Comparison of ENCODE assay signal across 8 cellular contexts in genomic region chr15:71278989-71279756, GRCh38.
DNase-seq lines count a peak whose midpoint lies in the region; ATAC-seq, FAIRE-seq and TF ChIP-seq lines count a peak whose summit lies in the region.

No MANE protein-coding gene starts in this region.

- no peak overlapping the region for H3K4me3 Mint-ChIP-seq in stimulated activated naive B cell treated with anti-CD40 and anti-IgM and Interleukin-4, amounts not matched to agents 10 μg/mL and 1 μg/mL and 100 μg/mL, for 72 hours

- no peaks in the 10 kb centered on the region for H3K4me1 Mint-ChIP-seq in stimulated activated naive B cell treated with anti-CD40 and anti-IgM and Interleukin-4, amounts not matched to agents 10 μg/mL and 1 μg/mL and 100 μg/mL, for 72 hours

- TF ChIP-seq POLR2A in A549 (IDR thresholded peaks at IDR 0.05; ENCODE audit: low read length) = no peak

- peaks cover 0 to 5% of the 10 kb centered on the region in 2 donors for H3K27me3 Mint-ChIP-seq in stimulated activated naive B cell treated with anti-CD40 and anti-IgM and Interleukin-4, amounts not matched to agents 10 μg/mL and 1 μg/mL and 100 μg/mL, for 72 hours

- peak overlapping the region; percentile 65 for H3K4me2 ChIP-seq in A549

- peak; percentile 81 to 85 for ATAC-seq in A549
- no peak for ATAC-seq in HG03135 (IDR thresholded peaks at IDR 0.05; ENCODE audit: unreplicated experiment)
- no peak for ATAC-seq in stimulated activated naive B cell treated with anti-CD40 and anti-IgM and Interleukin-4, amounts not matched to agents 10 μg/mL and 1 μg/mL and 100 μg/mL, for 72 hours (replicated peaks)

- peak; percentile 22 to 76; a peak in 4 of 5 replicates for TF ChIP-seq RAD21 in A549 (conservative IDR thresholded peaks at IDR 0.05 in 1 of 2, IDR thresholded peaks at IDR 0.05 in 1 of 2)

- peaks cover 0 to 1% of the 10 kb centered on the region in 2 donors for H3K9me3 Mint-ChIP-seq in stimulated activated naive B cell treated with anti-CD40 and anti-IgM and Interleukin-4, amounts not matched to agents 10 μg/mL and 1 μg/mL and 100 μg/mL, for 72 hours

- CTCF ChIA-PET in A549 (lab: Yijun Ruan, JAX) = interaction anchor here (0.7 to 1.9 kb wide), 8 partner anchors 9 to 522 kb away, joined by 3 to 9 read pairs (median 3); partner anchors contain the start of gene THSD4

- H3K4me1 ChIP-seq in A549 = peaks cover 81% of the 10 kb centered on the region

- no peaks in the 10 kb centered on the region for H3K36me3 Mint-ChIP-seq in stimulated activated naive B cell treated with anti-CD40 and anti-IgM and Interleukin-4, amounts not matched to agents 10 μg/mL and 1 μg/mL and 100 μg/mL, for 72 hours

- no peak overlapping the region for H3K4me3 ChIP-seq in A549

- DNase-seq in A549 (ENCODE audit: low read depth in 1 of 2, low spot score in 1 of 2) (peak; percentile 78 to 99), NCI-H1092 (lab: John Stamatoyannopoulos, UW) (peak; percentile 35), left kidney (ENCODE audit: low read depth, low spot score) (peak; percentile 52), RKO (ENCODE audit: low spot score) (no peak), NCI-H446 (lab: John Stamatoyannopoulos, UW) (no peak)
- no peak for DNase-seq in stimulated activated naive B cell treated with anti-CD40 and anti-IgM and Interleukin-4, amounts not matched to agents 10 μg/mL and 1 μg/mL and 100 μg/mL, for 72 hours

- H3K27ac ChIP-seq in A549 (peak overlapping the region; percentile 81 to 88), VCaP (peak overlapping the region; percentile 7)

- TF ChIP-seq CTCF in A549 (IDR thresholded peaks at IDR 0.05) (no peak), VCaP (conservative IDR thresholded peaks at IDR 0.05) (no peak)

- FAIRE-seq in A549 (lab: Jason Lieb, UNC) = peak; percentile 98

- H3K9me3 ChIP-seq in A549 = no peaks in the 10 kb centered on the region

- TF ChIP-seq EP300 in A549 (IDR thresholded peaks at IDR 0.05) = peak; percentile 98 to 99

- H3K27ac Mint-ChIP-seq in stimulated activated naive B cell treated with anti-CD40 and anti-IgM and Interleukin-4, amounts not matched to agents 10 μg/mL and 1 μg/mL and 100 μg/mL, for 72 hours = no peak overlapping the region

- 5% methylated on average over 15 of the region's 15 CpGs for WGBS in A549 (ENCODE audit: missing lambda C conversion rate)

- POLR2A ChIA-PET in A549 (lab: Yijun Ruan, JAX) = interaction anchor here (1.5 to 2.1 kb wide), 2 partner anchors 16 to 28 kb away, joined by 3 to 22 read pairs; no protein-coding TSS in a partner anchor

TF ChIP-seq in A549, 52 proteins besides CTCF, POLR2A, EP300 and RAD21:
- TF ChIP-seq HEYL (CRISPR knock-in tag; IDR thresholded peaks at IDR 0.05) = peak; percentile 85; the same call in 1 of the 2 replicates
- TF ChIP-seq JUN (IDR thresholded peaks at IDR 0.05) = peak; percentile 98 to 100
- TF ChIP-seq GATA3 (IDR thresholded peaks at IDR 0.05; ENCODE audit: borderline replicate concordance) = peak; percentile 99
- peak; percentile 97 for TF ChIP-seq HES2 (IDR thresholded peaks at IDR 0.05)
- peak; percentile 98 to 99 for TF ChIP-seq CEBPB (IDR thresholded peaks at IDR 0.05)
- TF ChIP-seq SMC3 (IDR thresholded peaks at IDR 0.05) = peak; percentile 61
- TF ChIP-seq MAX (IDR thresholded peaks at IDR 0.05) = peak; percentile 76
- TF ChIP-seq ATOH8 (CRISPR knock-in tag; IDR thresholded peaks at IDR 0.05; ENCODE audit: low read depth) = no peak
- peak; percentile 79 for TF ChIP-seq HOXB13 (CRISPR knock-in tag; IDR thresholded peaks at IDR 0.05; ENCODE audit: low read depth)
- TF ChIP-seq POLR2AphosphoS2 (conservative IDR thresholded peaks at IDR 0.05; ENCODE audit: low read length) = no peak
- peak; percentile 5 for TF ChIP-seq ZFP36 (IDR thresholded peaks at IDR 0.05; ENCODE audit: borderline replicate concordance, partially characterized antibody)
- 0 out of 2 replicates have a peak, but pooled peaks have one; percentile 38 for TF ChIP-seq MYC (IDR thresholded peaks at IDR 0.05; ENCODE audit: borderline replicate concordance, low read length)
- 0 out of 2 replicates have a peak, but pooled peaks have one; percentile 24 for TF ChIP-seq TP53 (CRISPR knock-in tag; IDR thresholded peaks at IDR 0.05)
- 0 out of 2 replicates have a peak, but pooled peaks have one; percentile 3 for TF ChIP-seq ZSCAN20 (CRISPR knock-in tag; IDR thresholded peaks at IDR 0.05)
- TF ChIP-seq FOSL2 (IDR thresholded peaks at IDR 0.05) = peak; percentile 72
- peak; percentile 66 for TF ChIP-seq FOSL2 (CRISPR knock-in tag; IDR thresholded peaks at IDR 0.05)
- peak; percentile 96 for TF ChIP-seq HOXB5 (CRISPR knock-in tag; IDR thresholded peaks at IDR 0.05)
- TF ChIP-seq PBX3 (IDR thresholded peaks at IDR 0.05) = peak; percentile 80; the same call in 1 of the 2 replicates
- TF ChIP-seq USF2 (IDR thresholded peaks at IDR 0.05) = peak; percentile 92
- no peak for TF ChIP-seq E2F6 (IDR thresholded peaks at IDR 0.05; ENCODE audit: borderline replicate concordance, low read depth)
- TF ChIP-seq EHF (CRISPR knock-in tag; IDR thresholded peaks at IDR 0.05) = 0 out of 2 replicates have a peak, but pooled peaks have one; percentile 18
- TF ChIP-seq KDM5A (IDR thresholded peaks at IDR 0.05) = no peak
- TF ChIP-seq JUNB (IDR thresholded peaks at IDR 0.05) = peak; percentile 95
- TF ChIP-seq HDAC2 (IDR thresholded peaks at IDR 0.05) = no peak
- TF ChIP-seq BCL3 (IDR thresholded peaks at IDR 0.05) = peak; percentile 97

Comparison
In these comparisons a context has a peak if more than half of its experiments do, and no peak if none do; other contexts are left out.
1. ATAC-seq: peak in A549 (2 of 2); none in HG03135 (single experiment) and stimulated activated naive B cell treated with anti-CD40 and anti-IgM and Interleukin-4, amounts not matched to agents 10 μg/mL and 1 μg/mL and 100 μg/mL, for 72 hours (0 of 2).
2. DNase-seq: peak in A549 (2 of 2), NCI-H1092 (single experiment) and left kidney (single experiment); none in RKO (single experiment), NCI-H446 (0 of 2) and stimulated activated naive B cell treated with anti-CD40 and anti-IgM and Interleukin-4, amounts not matched to agents 10 μg/mL and 1 μg/mL and 100 μg/mL, for 72 hours (single experiment).